9 cellular contexts compared by ENCODE assay signal in genomic region chr21:39441502-39442475, GRCh38. TPM values are rescaled to one million over a fixed set of nuclear protein-coding genes. Genes with fewer than 3 reads are reported as not detected.
A peak's percentile ranks its signal among the peaks of the same experiment; 100 is the strongest.
DNase-seq lines count a peak whose midpoint lies in the region; TF ChIP-seq lines count a peak whose summit lies in the region.
"Had no signal": no experiment of that assay in that cellular context is flagged by ENCODE, and none has a peak within 500 bp of the region (broad histone marks: within the 10 kb centered on the region; RNA-seq: fewer than 3 reads in every experiment).

No MANE protein-coding gene starts in this region.

- H3K36me3 ChIP-seq in HAP-1 (replicated peaks) (no peaks in the 10 kb centered on the region), smooth muscle cell (ENCODE audit: low read depth) (no peaks in the 10 kb centered on the region)

- H3K4me2 ChIP-seq in smooth muscle cell = peak overlapping the region; percentile 5

- H2AFZ ChIP-seq in smooth muscle cell (ENCODE audit: low read depth) = no peak overlapping the region

- peaks cover 4% of the 10 kb centered on the region for H3K79me2 ChIP-seq in smooth muscle cell (ENCODE audit: low read depth)

- H3K4me1 ChIP-seq in HAP-1 (peaks cover 7% of the 10 kb centered on the region), smooth muscle cell (ENCODE audit: low read depth) (peaks cover 14% of the 10 kb centered on the region)

- H3F3A ChIP-seq in smooth muscle cell (ENCODE audit: low read depth) = no peaks in the 10 kb centered on the region

- in situ Hi-C loops in HAP-1 (cut with MboI; ENCODE audit: low sequenced_read_pairs) = loop anchor here (10.0 kb wide), 1 partner anchor 257 kb away; the partner anchor contains the start of gene PSMG1

- peaks cover 12% of the 10 kb centered on the region for H3K4me1 Mint-ChIP-seq in activated CD4-positive, alpha-beta T cell treated with anti-CD3 and anti-CD28 coated beads, Interleukin-2, amount 10 ng/mL, durations not matched to agents 24 days and 14 days

- H3K27ac Mint-ChIP-seq in activated CD4-positive, alpha-beta T cell treated with anti-CD3 and anti-CD28 coated beads, Interleukin-2, amount 10 ng/mL, durations not matched to agents 24 days and 14 days = no peak overlapping the region
- H3K27ac Mint-ChIP-seq: activated naive CD8-positive, alpha-beta T cell had no signal

- peak overlapping the region; percentile 55 for H3K27ac ChIP-seq in smooth muscle cell (ENCODE audit: low read depth)

- H3K4me3 ChIP-seq in HAP-1 (no peak overlapping the region), foreskin fibroblast (ENCODE audit: low read depth in 1 of 2, low read length in 2 of 2) (no peak overlapping the region), smooth muscle cell (no peak overlapping the region)

- peak; percentile 77 for TF ChIP-seq CTCF in foreskin fibroblast (IDR thresholded peaks at IDR 0.05; ENCODE audit: low read depth, low read length)
- TF ChIP-seq CTCF in smooth muscle cell (IDR thresholded peaks at IDR 0.05; ENCODE audit: borderline replicate concordance, insufficient read depth, poor library complexity, severe bottlenecking) = peak; percentile 67

- H3K27me3 ChIP-seq in HAP-1 (ENCODE audit: low read depth) (no peaks in the 10 kb centered on the region), smooth muscle cell (ENCODE audit: low read depth) (no peaks in the 10 kb centered on the region)

- intact Hi-C loops in activated CD4-positive, alpha-beta T cell treated with anti-CD3 and anti-CD28 coated beads, Interleukin-2, amount 10 ng/mL, durations not matched to agents 24 days and 14 days (cut with micrococcal nuclease) = no loop called here

- H3K9me3 ChIP-seq in HAP-1 (no peaks in the 10 kb centered on the region), smooth muscle cell (replicated peaks; ENCODE audit: low read depth) (no peaks in the 10 kb centered on the region)

- 28% methylated on average over 13 of the region's 13 CpGs for WGBS in smooth muscle cell (ENCODE audit: low lambda C conversion rate)

- H3K36me3 Mint-ChIP-seq in activated CD4-positive, alpha-beta T cell treated with anti-CD3 and anti-CD28 coated beads, Interleukin-2, amount 10 ng/mL, durations not matched to agents 24 days and 14 days (ENCODE audit: low read depth) = peaks cover 3% of the 10 kb centered on the region
- H3K36me3 Mint-ChIP-seq: activated naive CD8-positive, alpha-beta T cell had no signal

- H4K20me1 ChIP-seq in smooth muscle cell (ENCODE audit: low read depth) = no peaks in the 10 kb centered on the region

- H3K9me3 Mint-ChIP-seq in activated CD4-positive, alpha-beta T cell treated with anti-CD3 and anti-CD28 coated beads, Interleukin-2, amount 10 ng/mL, durations not matched to agents 24 days and 14 days = no peaks in the 10 kb centered on the region

- no peak overlapping the region for H3K9ac ChIP-seq in smooth muscle cell (ENCODE audit: low read depth)

- DNase-seq in NCI-H2081 (lab: John Stamatoyannopoulos, UW) = peak; percentile 17 to 31
- DNase-seq in NCI-H2081 treated with DMSO at 0.1 percent for 48 hours (lab: John Stamatoyannopoulos, UW) = no peak
- peak; percentile 50 to 62 for DNase-seq in HAP-1 (ENCODE audit: low spot score in 2 of 2)
- DNase-seq in NCI-H2227 treated with DMSO at 0.1 percent for 48 hours (lab: John Stamatoyannopoulos, UW) = peak; percentile 59
- peak; percentile 79 for DNase-seq in activated CD4-positive, alpha-beta T cell treated with anti-CD3 and anti-CD28 coated beads, Interleukin-2, amount 10 ng/mL, durations not matched to agents 24 days and 14 days
- peak; percentile 44 to 74 for DNase-seq in foreskin fibroblast
- DNase-seq in smooth muscle cell (lab: John Stamatoyannopoulos, UW; ENCODE audit: unreplicated experiment) = no peak
- no peak for DNase-seq in mesenteric fat pad (ENCODE audit: low spot score)

- H3K4me3 Mint-ChIP-seq in activated CD4-positive, alpha-beta T cell treated with anti-CD3 and anti-CD28 coated beads, Interleukin-2, amount 10 ng/mL, durations not matched to agents 24 days and 14 days = no peak overlapping the region
- H3K4me3 Mint-ChIP-seq: activated naive CD8-positive, alpha-beta T cell had no signal

- H3K27me3 Mint-ChIP-seq in activated CD4-positive, alpha-beta T cell treated with anti-CD3 and anti-CD28 coated beads, Interleukin-2, amount 10 ng/mL, durations not matched to agents 24 days and 14 days = peaks cover 44% of the 10 kb centered on the region

RNA-seq across cellular contexts. Expression of gene LCA5L, which starts 3.8 kb away (rescaled TPM):
- total RNA-seq in activated CD4-positive, alpha-beta T cell treated with anti-CD3 and anti-CD28 coated beads, Interleukin-2, amount 10 ng/mL, durations not matched to agents 24 days and 14 days = not detected in 2 replicates
- total RNA-seq in smooth muscle cell (1.2 and 2.2 TPM in 2 replicates), mesenteric fat pad (0.55 TPM)
- polyA plus RNA-seq in smooth muscle cell = 2.4 and 2.6 TPM in 2 replicates

RNA-seq across cellular contexts. Expression of gene SH3BGR, which starts 10.0 kb away (rescaled TPM):
- total RNA-seq in activated CD4-positive, alpha-beta T cell treated with anti-CD3 and anti-CD28 coated beads, Interleukin-2, amount 10 ng/mL, durations not matched to agents 24 days and 14 days = 0.63 and 1.4 TPM in 2 replicates
- total RNA-seq in smooth muscle cell (4.9 and 7.7 TPM in 2 replicates), mesenteric fat pad (3.4 TPM)
- polyA plus RNA-seq in smooth muscle cell = 11.1 and 12.5 TPM in 2 replicates

Comparison
In these comparisons a context has a peak if more than half of its experiments do, and no peak if none do; other contexts are left out.
1. DNase-seq: peak in NCI-H2081 (2 of 2), HAP-1 (2 of 2), NCI-H2227 treated with DMSO at 0.1 percent for 48 hours (single experiment), activated CD4-positive, alpha-beta T cell treated with anti-CD3 and anti-CD28 coated beads, Interleukin-2, amount 10 ng/mL, durations not matched to agents 24 days and 14 days (single experiment) and foreskin fibroblast (2 of 2); none in NCI-H2081 treated with DMSO at 0.1 percent for 48 hours (single experiment), smooth muscle cell (single experiment) and mesenteric fat pad (single experiment).